ENCODE assay signal across 9 cellular contexts in genomic region chr12:67270622-67271021, GRCh38. TPM values are rescaled to one million over a fixed set of nuclear protein-coding genes. Genes with fewer than 3 reads are reported as not detected.
DNase-seq lines count a peak whose midpoint lies in the region; ATAC-seq, FAIRE-seq and TF ChIP-seq lines count a peak whose summit lies in the region.
"Had no signal": no experiment of that assay in that cellular context is flagged by ENCODE, and none has a peak within 500 bp of the region (broad histone marks: within the 10 kb centered on the region; RNA-seq: fewer than 3 reads in every experiment).

No MANE protein-coding gene starts in this region.

- peak overlapping the region; percentile 98 for H3K27ac Mint-ChIP-seq in memory B cell

- FAIRE-seq in GM12878 (lab: Jason Lieb, UNC) = no peak

- peaks cover 28% of the 10 kb centered on the region for H3K4me1 Mint-ChIP-seq in memory B cell

- in situ Hi-C loops in GM12878 (cut with MboI) = no loop called here

- H3K79me2 ChIP-seq in GM12878 (ENCODE audit: control insufficient read depth, insufficient read depth, low read length) = peaks cover 64% of the 10 kb centered on the region

- SMC1A ChIA-PET in GM12878 (lab: Charles Lee; ENCODE audit: uncharacterized antibody, unreplicated experiment) = interaction anchor here (0.7 to 1.5 kb wide), 4 partner anchors 18 to 719 kb away, joined by 3 to 4 read pairs (median 4); partner anchors contain the start of gene IFNG-AS1

- WGBS in heart left ventricle, 4 donors = 4 to 6% (median 5%) methylated on average over 6 of the region's 6 CpGs
- 4% methylated on average over 6 of the region's 6 CpGs for WGBS in GM12878 (ENCODE audit: insufficient coverage, insufficient replicate concordance, low lambda C conversion rate, missing lambda C conversion rate)

- CTCF ChIA-PET in GM12878 (lab: Yijun Ruan, JAX) = interaction anchor here (0.6 to 3.7 kb wide), 3 partner anchors 9 to 109 kb away, joined by 3 to 14 read pairs (median 12); no protein-coding TSS in a partner anchor

- BruUV-seq in GM12878 (replicated peaks; lab: Mats Ljungman, UMichigan) = no TSS peak

- TF ChIP-seq POLR2A in heart left ventricle (IDR thresholded peaks at IDR 0.05) (no peak), GM12878 (IDR thresholded peaks at IDR 0.05; ENCODE audit: low read depth, low read length) (no peak)

- H3K27me3 ChIP-seq in heart left ventricle (no peaks in the 10 kb centered on the region), GM12878 (replicated peaks in 1 of 2; ENCODE audit: control insufficient read depth in 2 of 2, insufficient read depth in 2 of 2, low read length in 1 of 2) (no peaks in the 10 kb centered on the region), upper lobe of right lung (no peaks in the 10 kb centered on the region)

- no peaks in the 10 kb centered on the region for H3K9me3 Mint-ChIP-seq in memory B cell

- TF ChIP-seq RAD21 in GM12878 (IDR thresholded peaks at IDR 0.05; ENCODE audit: insufficient read depth, low read depth, low read length) = no peak

- no peak overlapping the region for H2AFZ ChIP-seq in GM12878 (ENCODE audit: control insufficient read depth, low read depth, low read length)

- TF ChIP-seq CTCF in heart left ventricle (IDR thresholded peaks at IDR 0.05) = no peak
- no peak for TF ChIP-seq CTCF in GM12878 (IDR thresholded peaks at IDR 0.05 in 2 of 3, conservative IDR thresholded peaks at IDR 0.05 in 1 of 3; ENCODE audit: control insufficient read depth in 2 of 3, extremely low read depth in 1 of 3, insufficient read depth in 1 of 3, low read depth in 3 of 3, low read length in 3 of 3)
- no peak for TF ChIP-seq CTCF in upper lobe of right lung (IDR thresholded peaks at IDR 0.05)

- no peak for TF ChIP-seq EP300 in GM12878 (IDR thresholded peaks at IDR 0.05; ENCODE audit: borderline replicate concordance in 1 of 2, control insufficient read depth in 1 of 2, low read depth in 2 of 2, low read length in 2 of 2)

- ATAC-seq in heart left ventricle = no peak
- no peak for ATAC-seq in Right ventricle myocardium inferior
- no peak for ATAC-seq in GM12878
- no peak for ATAC-seq in memory B cell (ENCODE audit: low read depth)
- ATAC-seq in upper lobe of right lung = no peak
- no peak for ATAC-seq in GM18517 (IDR thresholded peaks at IDR 0.05; ENCODE audit: unreplicated experiment)

- H3K27ac ChIP-seq in heart left ventricle (peak overlapping the region in 9 of 12 donors; percentile 92 to 99 (median 97)), GM12878 (ENCODE audit: control insufficient read depth, insufficient read depth) (peak overlapping the region; percentile 96), upper lobe of right lung (peak overlapping the region; percentile 97)

- peaks cover 3% of the 10 kb centered on the region for H3K36me3 Mint-ChIP-seq in memory B cell

- peaks cover 3 to 61% (median 45%) of the 10 kb centered on the region in 12 donors for H3K4me1 ChIP-seq in heart left ventricle
- H3K4me1 ChIP-seq in GM12878 (ENCODE audit: control insufficient read depth, insufficient read depth, low read length) = peaks cover 13% of the 10 kb centered on the region
- H3K4me1 ChIP-seq in upper lobe of right lung = peaks cover 55% of the 10 kb centered on the region

- no peaks in the 10 kb centered on the region for H4K20me1 ChIP-seq in GM12878 (ENCODE audit: control insufficient read depth, insufficient read depth)

- POLR2A ChIA-PET in GM12878 (lab: Charles Lee) = interaction anchor here (0.7 kb wide), 4 partner anchors 11 to 1476 kb away, joined by 4 to 7 read pairs (median 4); partner anchors contain the start of gene SLC35E3

- peak overlapping the region; percentile 91 for H3K9ac ChIP-seq in GM12878 (ENCODE audit: control insufficient read depth, insufficient read depth, low read length)

- intact Hi-C loops in heart left ventricle (cut with DNase I) (loop anchor here in 1 of 10 donors (10.0 kb wide), 1 partner anchor 374 kb away; the partner anchor contains the start of gene DYRK2), Right ventricle myocardium inferior (cut with DNase I) (no loop called here), GM12878 (cut with micrococcal nuclease; ENCODE audit: unreplicated experiment) (no loop called here), upper lobe of right lung (cut with DNase I) (no loop called here)

- H3K4me2 ChIP-seq in GM12878 (ENCODE audit: control insufficient read depth, insufficient read depth) = peak overlapping the region; percentile 59

- H3K36me3 ChIP-seq in heart left ventricle (peaks cover 0 to 11% (median 0%) of the 10 kb centered on the region in 9 donors), GM12878 (ENCODE audit: control insufficient read depth in 2 of 2, insufficient read depth in 2 of 2, low read length in 1 of 2) (no peaks in the 10 kb centered on the region), upper lobe of right lung (no peaks in the 10 kb centered on the region)

- H3K27me3 Mint-ChIP-seq in memory B cell = no peaks in the 10 kb centered on the region

- H3K9me3 ChIP-seq in heart left ventricle = no peaks in the 10 kb centered on the region
- no peaks in the 10 kb centered on the region for H3K9me3 ChIP-seq in GM12878 (replicated peaks; ENCODE audit: control insufficient read depth, insufficient read depth, low read length)
- H3K9me3 ChIP-seq in upper lobe of right lung = no peaks in the 10 kb centered on the region

- peak overlapping the region; percentile 90 for H3K4me3 Mint-ChIP-seq in memory B cell

- peak overlapping the region; percentile 81 to 91 (median 85) for H3K4me3 ChIP-seq in heart left ventricle
- H3K4me3 ChIP-seq in GM12878 = peak overlapping the region; percentile 79
- H3K4me3 ChIP-seq in upper lobe of right lung = peak overlapping the region; percentile 88

- DNase-seq in heart left ventricle (no peak), Right ventricle myocardium inferior (ENCODE audit: missing footprints) (no peak), GM12878 (ENCODE audit: low read depth, low spot score) (no peak), memory B cell (ENCODE audit: low spot score in 2 of 2) (no peak), upper lobe of right lung (no peak), NCI-H2196 (lab: John Stamatoyannopoulos, UW; ENCODE audit: unreplicated experiment) (no peak)
- no peak for DNase-seq in stimulated activated CD4-positive, alpha-beta T cell treated with anti-CD3 and anti-CD28 coated beads, Interleukin-1b, Interleukin-23, amount 100 ng/mL, for 48 hours
- DNase-seq: GDM1 had no signal

- RAD21 ChIA-PET in GM12878 (lab: Charles Lee; ENCODE audit: unreplicated experiment) = interaction anchor here (1.2 kb wide), 1 partner anchor 85 kb away, joined by 5 read pairs; no protein-coding TSS in a partner anchor

TF ChIP-seq in GM12878, 131 proteins besides CTCF, POLR2A, EP300 and RAD21:
- TF ChIP-seq POU2F2 (IDR thresholded peaks at IDR 0.05; ENCODE audit: borderline replicate concordance, low read depth, low read length) = no peak
- TF ChIP-seq SKIL (IDR thresholded peaks at IDR 0.05; ENCODE audit: low read depth, poor library complexity, severe bottlenecking) = no peak
- no peak for TF ChIP-seq SREBF2 (IDR thresholded peaks at IDR 0.05; ENCODE audit: low read length)
- no peak for TF ChIP-seq TAF1 (IDR thresholded peaks at IDR 0.05; ENCODE audit: borderline replicate concordance, low read depth, low read length)
- TF ChIP-seq CHD4 (IDR thresholded peaks at IDR 0.05) = no peak
- no peak for TF ChIP-seq FOS (IDR thresholded peaks at IDR 0.05; ENCODE audit: borderline replicate concordance, extremely low read depth, insufficient read length)
- TF ChIP-seq NRF1 (conservative IDR thresholded peaks at IDR 0.05; ENCODE audit: low read depth, low read length) = no peak
- no peak for TF ChIP-seq IKZF2 (IDR thresholded peaks at IDR 0.05)
- TF ChIP-seq SIN3A (IDR thresholded peaks at IDR 0.05; ENCODE audit: low read depth, low read length) = no peak
- TF ChIP-seq SUPT20H (IDR thresholded peaks at IDR 0.05; ENCODE audit: borderline replicate concordance, control insufficient read depth, low read depth, low read length) = no peak
- TF ChIP-seq ZNF24 (IDR thresholded peaks at IDR 0.05) = no peak

RNA-seq across cellular contexts. Expression of gene CAND1, which starts 1.5 kb away (rescaled TPM):
- 10 to 100 TPM; 16.0 to 69.0 (median 35.9) TPM for total RNA-seq in heart left ventricle
- 10 to 100 TPM in 1 of 2 donors, 1 to 10 TPM in 1; 5.8 to 23.4 TPM for polyA plus RNA-seq in heart left ventricle
- total RNA-seq in Right ventricle myocardium inferior = 37.1 TPM
- 322 and 341 TPM in 2 replicates for total RNA-seq in GM12878 (2013; cell fraction: nucleolus; rRNA removed)
- total RNA-seq in GM12878 (2014; rRNA removed) = 86.9 and 101 TPM in 2 replicates
- 103 and 105 TPM in 2 replicates for total RNA-seq in GM12878 (2014; rRNA removed; fragmentation: Illumina TruSeq; extraction: Trizol)
- 186 and 203 TPM in 2 replicates for total RNA-seq in GM12878 (2021)
- polyA plus RNA-seq in GM12878 (2011; ENCODE audit: low read depth) = 29.9 TPM
- polyA plus RNA-seq in GM12878 (2011; rRNA removed) = 165 and 227 TPM in 2 replicates
- polyA plus RNA-seq in GM12878 (2011; cell fraction: cytosol; rRNA removed) = 38.9 and 49.3 TPM in 2 replicates
- 75.6 and 84.0 TPM in 2 replicates for polyA plus RNA-seq in GM12878 (2011; cell fraction: nucleus; rRNA removed)
- polyA plus RNA-seq in GM12878 (2012) = 52.1 and 71.4 TPM in 2 replicates
- 78.1 and 98.5 TPM in 2 replicates for polyA plus RNA-seq in GM12878 (2014; fragmentation: Illumina TruSeq; extraction: Trizol)
- 10 to 100 TPM; 34.5 to 44.0 TPM for polyA plus RNA-seq in GM12878 (2014; fragmentation: Nextera tagmentation; extraction: Ambion mirVana)
- 60.1 and 71.3 TPM in 2 replicates for polyA plus RNA-seq in GM12878 (2014; rRNA removed)
- 100 to 1,000 TPM; 210 to 213 TPM for polyA plus RNA-seq in GM12878 (2016; fragmentation: Nextera tagmentation; extraction: Ambion mirVana)
- polyA minus RNA-seq in GM12878 (2011; rRNA and poly(A)+ RNA removed) = 97.3 and 160 TPM in 2 replicates
- polyA minus RNA-seq in GM12878 (2011; cell fraction: cytosol; rRNA and poly(A)+ RNA removed) = 38.9 and 54.2 TPM in 2 replicates
- polyA minus RNA-seq in GM12878 (2011; cell fraction: nucleus; rRNA and poly(A)+ RNA removed) = 69.6 and 92.5 TPM in 2 replicates
- 98.0 TPM for total RNA-seq in upper lobe of right lung
